ENCODE assay signal across 9 cellular contexts in the genomic region with DNA sequence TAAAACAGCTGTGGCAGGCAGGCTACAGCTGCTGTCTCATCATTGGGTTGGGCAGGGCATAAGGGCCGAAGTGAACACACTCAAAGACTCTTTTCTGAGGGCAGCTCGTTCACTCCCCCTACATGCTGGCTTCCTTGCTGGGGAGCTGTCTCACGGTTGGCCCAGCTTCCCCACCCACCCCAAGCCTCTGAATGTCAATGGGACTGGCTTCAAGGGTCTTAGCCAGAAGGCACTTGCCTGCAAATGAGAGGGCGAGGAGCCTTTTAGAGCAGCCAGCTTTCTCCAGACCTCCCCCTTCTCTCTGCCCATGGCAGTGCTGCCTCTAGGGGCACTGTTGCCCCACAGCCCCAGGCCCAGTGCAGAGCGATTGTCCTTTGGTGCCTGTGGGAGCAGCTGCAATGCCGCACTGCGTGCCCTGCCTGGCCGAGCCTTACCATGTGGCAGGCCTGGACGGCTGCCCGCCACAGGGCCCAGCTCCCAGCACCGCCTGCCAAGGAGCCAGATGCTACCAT.
DNase-seq lines count a peak whose midpoint lies in the region; ATAC-seq and TF ChIP-seq lines count a peak whose summit lies in the region.
"Had no signal": no experiment of that assay in that cellular context is flagged by ENCODE, and none has a peak within 500 bp of the region (broad histone marks: within the 10 kb centered on the region; RNA-seq: fewer than 3 reads in every experiment).

No MANE protein-coding gene starts in this region.

- H3K9ac ChIP-seq in DND-41 (ENCODE audit: low read depth, low read length) = no peak overlapping the region
- H3K9ac ChIP-seq: parathyroid adenoma had no signal

- POLR2A ChIA-PET in HEK293 (lab: Yijun Ruan, JAX) (interaction anchor here (0.6 kb wide), 1 partner anchor 132 kb away, joined by 3 read pairs; no protein-coding TSS in a partner anchor), PC-9 (lab: Charles Lee; ENCODE audit: unreplicated experiment) (no interaction called here)

- H3K27me3 ChIP-seq in DND-41 (ENCODE audit: insufficient read depth, low read length, poor library complexity) = peaks cover 14% of the 10 kb centered on the region
- H3K27me3 ChIP-seq in PC-9 (ENCODE audit: insufficient read depth, low read depth) = no peaks in the 10 kb centered on the region

- peaks cover 23% of the 10 kb centered on the region for H3K36me3 Mint-ChIP-seq in mesothelial cell of epicardium

- H3K27me3 Mint-ChIP-seq in mesothelial cell of epicardium (ENCODE audit: low read depth) = no peaks in the 10 kb centered on the region

- H3K9me3 ChIP-seq in DND-41 (ENCODE audit: insufficient read depth, low read length, severe bottlenecking) = no peaks in the 10 kb centered on the region
- H3K9me3 ChIP-seq in HEK293 (ENCODE audit: control insufficient read depth, insufficient read depth, low read depth, low read length) = no peaks in the 10 kb centered on the region
- no peaks in the 10 kb centered on the region for H3K9me3 ChIP-seq in PC-9 (ENCODE audit: insufficient read depth, low read depth)

- TF ChIP-seq CTCF in DND-41 (IDR thresholded peaks at IDR 0.05; ENCODE audit: borderline replicate concordance, extremely low read depth, low read length, poor library complexity, severe bottlenecking) = peak; percentile 72
- TF ChIP-seq CTCF in HEK293 (tag by site-specific recombination; IDR thresholded peaks at IDR 0.05) = peak; percentile 29; the same call in 1 of the 2 replicates
- peak; percentile 46; the same call in 1 of the 2 replicates for TF ChIP-seq CTCF in PC-9 (conservative IDR thresholded peaks at IDR 0.05)
- no peak for TF ChIP-seq CTCF in mesothelial cell of epicardium (IDR thresholded peaks at IDR 0.05; ENCODE audit: unreplicated experiment)

- peaks cover 2% of the 10 kb centered on the region for H3K4me1 Mint-ChIP-seq in mesothelial cell of epicardium

- peak overlapping the region; percentile 66 for H3K27ac Mint-ChIP-seq in mesothelial cell of epicardium

- ATAC-seq in DND-41 (ENCODE audit: insufficient read depth, low read depth) (peak; percentile 87), HG02884 (IDR thresholded peaks at IDR 0.05; ENCODE audit: unreplicated experiment) (no peak)

- CTCF ChIA-PET in HEK293 (lab: Yijun Ruan, JAX) = interaction anchor here (0.6 to 2.1 kb wide), 5 partner anchors 14 to 595 kb away, joined by 3 to 6 read pairs (median 4); no protein-coding TSS in a partner anchor
- CTCF ChIA-PET in PC-9 (lab: Charles Lee) = interaction anchor here (0.6 kb wide), 1 partner anchor 67 kb away, joined by 8 read pairs; no protein-coding TSS in a partner anchor

- DNase-seq in DND-41 (peak; percentile 39), PC-9 (no peak), epidermal melanocyte (ENCODE audit: insufficient read length, low spot score) (peak; percentile 79), mesothelial cell of epicardium (ENCODE audit: low spot score in 2 of 2, unreplicated experiment in 2 of 2) (peak in 1 of 2 experiments; percentile 52), ureter (ENCODE audit: low spot score) (peak; percentile 56)
- DNase-seq in activated CD4-positive, CD25-positive, alpha-beta regulatory T cell (lab: John Stamatoyannopoulos, UW) = no peak

- no peak overlapping the region for H2AFZ ChIP-seq in DND-41 (ENCODE audit: low read depth, low read length)
- no peak overlapping the region for H2AFZ ChIP-seq in PC-9
- H2AFZ ChIP-seq: parathyroid adenoma had no signal

- H4K20me1 ChIP-seq in DND-41 (ENCODE audit: insufficient read depth, low read length) (no peaks in the 10 kb centered on the region), PC-9 (ENCODE audit: insufficient read depth) (no peaks in the 10 kb centered on the region)

- H3K4me2 ChIP-seq in DND-41 (ENCODE audit: insufficient read depth, low read length) (no peak overlapping the region), PC-9 (no peak overlapping the region)

- no peak overlapping the region for H3K4me3 Mint-ChIP-seq in mesothelial cell of epicardium

- intact Hi-C loops in PC-9 (cut with micrococcal nuclease; ENCODE audit: unreplicated experiment) = no loop called here

- H3K79me2 ChIP-seq in DND-41 (ENCODE audit: insufficient read depth, low read length) = no peaks in the 10 kb centered on the region
- no peaks in the 10 kb centered on the region for H3K79me2 ChIP-seq in PC-9 (ENCODE audit: low read depth)
- H3K79me2 ChIP-seq: parathyroid adenoma had no signal

- BruUV-seq in PC-9 (replicated peaks; lab: Mats Ljungman, UMichigan) = no TSS peak

- H3K36me3 ChIP-seq in DND-41 (ENCODE audit: insufficient read depth, low read length) = no peaks in the 10 kb centered on the region
- H3K36me3 ChIP-seq in HEK293 (ENCODE audit: control insufficient read depth in 2 of 2, insufficient read depth in 1 of 2, low read length in 2 of 2) = peaks cover 0 to 4% of the 10 kb centered on the region in 2 experiments; a peak in 1 of 3 replicates
- no peaks in the 10 kb centered on the region for H3K36me3 ChIP-seq in PC-9 (ENCODE audit: low read depth)

- no peaks in the 10 kb centered on the region for H3K9me3 Mint-ChIP-seq in mesothelial cell of epicardium

- H3K4me3 ChIP-seq in DND-41 (ENCODE audit: low read depth in 1 of 2, low read length in 2 of 2) (no peak overlapping the region), HEK293 (ENCODE audit: low read depth, low read length) (no peak overlapping the region), PC-9 (no peak overlapping the region)

- H3F3A ChIP-seq in PC-9 (ENCODE audit: insufficient read depth, low read depth) = no peaks in the 10 kb centered on the region

- no peak overlapping the region for H3K27ac ChIP-seq in DND-41 (ENCODE audit: low read length)
- no peak overlapping the region for H3K27ac ChIP-seq in HEK293 (ENCODE audit: extremely low read depth, low read depth, low read length)
- no peak overlapping the region for H3K27ac ChIP-seq in PC-9
- H3K27ac ChIP-seq: parathyroid adenoma had no signal

- H3K4me1 ChIP-seq in DND-41 (ENCODE audit: insufficient read depth, low read length) (no peaks in the 10 kb centered on the region), HEK293 (ENCODE audit: control insufficient read depth, insufficient read depth, low read length) (no peaks in the 10 kb centered on the region), PC-9 (replicated peaks; ENCODE audit: insufficient read depth) (no peaks in the 10 kb centered on the region)
- H3K4me1 ChIP-seq: parathyroid adenoma had no signal

- no peaks in the 10 kb centered on the region for H3K9me2 ChIP-seq in PC-9 (ENCODE audit: insufficient read depth)

TF ChIP-seq in HEK293, 187 proteins besides CTCF, POLR2A, EP300 and RAD21 (continues in another document):
- no peak for TF ChIP-seq INSM2 (tag by site-specific recombination; IDR thresholded peaks at IDR 0.05)
- TF ChIP-seq, protein P1, sequence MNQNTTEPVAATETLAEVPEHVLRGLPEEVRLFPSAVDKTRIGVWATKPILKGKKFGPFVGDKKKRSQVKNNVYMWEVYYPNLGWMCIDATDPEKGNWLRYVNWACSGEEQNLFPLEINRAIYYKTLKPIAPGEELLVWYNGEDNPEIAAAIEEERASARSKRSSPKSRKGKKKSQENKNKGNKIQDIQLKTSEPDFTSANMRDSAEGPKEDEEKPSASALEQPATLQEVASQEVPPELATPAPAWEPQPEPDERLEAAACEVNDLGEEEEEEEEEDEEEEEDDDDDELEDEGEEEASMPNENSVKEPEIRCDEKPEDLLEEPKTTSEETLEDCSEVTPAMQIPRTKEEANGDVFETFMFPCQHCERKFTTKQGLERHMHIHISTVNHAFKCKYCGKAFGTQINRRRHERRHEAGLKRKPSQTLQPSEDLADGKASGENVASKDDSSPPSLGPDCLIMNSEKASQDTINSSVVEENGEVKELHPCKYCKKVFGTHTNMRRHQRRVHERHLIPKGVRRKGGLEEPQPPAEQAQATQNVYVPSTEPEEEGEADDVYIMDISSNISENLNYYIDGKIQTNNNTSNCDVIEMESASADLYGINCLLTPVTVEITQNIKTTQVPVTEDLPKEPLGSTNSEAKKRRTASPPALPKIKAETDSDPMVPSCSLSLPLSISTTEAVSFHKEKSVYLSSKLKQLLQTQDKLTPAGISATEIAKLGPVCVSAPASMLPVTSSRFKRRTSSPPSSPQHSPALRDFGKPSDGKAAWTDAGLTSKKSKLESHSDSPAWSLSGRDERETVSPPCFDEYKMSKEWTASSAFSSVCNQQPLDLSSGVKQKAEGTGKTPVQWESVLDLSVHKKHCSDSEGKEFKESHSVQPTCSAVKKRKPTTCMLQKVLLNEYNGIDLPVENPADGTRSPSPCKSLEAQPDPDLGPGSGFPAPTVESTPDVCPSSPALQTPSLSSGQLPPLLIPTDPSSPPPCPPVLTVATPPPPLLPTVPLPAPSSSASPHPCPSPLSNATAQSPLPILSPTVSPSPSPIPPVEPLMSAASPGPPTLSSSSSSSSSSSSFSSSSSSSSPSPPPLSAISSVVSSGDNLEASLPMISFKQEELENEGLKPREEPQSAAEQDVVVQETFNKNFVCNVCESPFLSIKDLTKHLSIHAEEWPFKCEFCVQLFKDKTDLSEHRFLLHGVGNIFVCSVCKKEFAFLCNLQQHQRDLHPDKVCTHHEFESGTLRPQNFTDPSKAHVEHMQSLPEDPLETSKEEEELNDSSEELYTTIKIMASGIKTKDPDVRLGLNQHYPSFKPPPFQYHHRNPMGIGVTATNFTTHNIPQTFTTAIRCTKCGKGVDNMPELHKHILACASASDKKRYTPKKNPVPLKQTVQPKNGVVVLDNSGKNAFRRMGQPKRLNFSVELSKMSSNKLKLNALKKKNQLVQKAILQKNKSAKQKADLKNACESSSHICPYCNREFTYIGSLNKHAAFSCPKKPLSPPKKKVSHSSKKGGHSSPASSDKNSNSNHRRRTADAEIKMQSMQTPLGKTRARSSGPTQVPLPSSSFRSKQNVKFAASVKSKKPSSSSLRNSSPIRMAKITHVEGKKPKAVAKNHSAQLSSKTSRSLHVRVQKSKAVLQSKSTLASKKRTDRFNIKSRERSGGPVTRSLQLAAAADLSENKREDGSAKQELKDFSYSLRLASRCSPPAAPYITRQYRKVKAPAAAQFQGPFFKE (tag by site-specific recombination; IDR thresholded peaks at IDR 0.05; ENCODE audit: borderline replicate concordance) = no peak
- no peak for TF ChIP-seq ZNF274 (IDR thresholded peaks at IDR 0.05; ENCODE audit: low read length)
- TF ChIP-seq ZNF274 (tag by site-specific recombination; IDR thresholded peaks at IDR 0.05; ENCODE audit: borderline replicate concordance) = no peak
- TF ChIP-seq ZNF292 (tag by site-specific recombination; IDR thresholded peaks at IDR 0.05; ENCODE audit: borderline replicate concordance, low read depth) = no peak

Comparison
In these comparisons a context has a peak if more than half of its experiments do, and no peak if none do; other contexts are left out.
1. DNase-seq: peak in DND-41 (single experiment), epidermal melanocyte (single experiment) and ureter (single experiment); none in PC-9 (0 of 2) and activated CD4-positive, CD25-positive, alpha-beta regulatory T cell (0 of 4).